ENCODE assay signal across 8 cellular contexts in genomic region chr7:151876112-151876898, GRCh38. TPM values are rescaled to one million over a fixed set of nuclear protein-coding genes. Genes with fewer than 3 reads are reported as not detected.
DNase-seq lines count a peak whose midpoint lies in the region; ATAC-seq and TF ChIP-seq lines count a peak whose summit lies in the region.

No MANE protein-coding gene starts in this region.

- no peaks in the 10 kb centered on the region for H3K9me3 Mint-ChIP-seq in WTC11

- DNase-seq in GM13976 (ENCODE audit: low spot score) (peak; percentile 66), MG63 (peak; percentile 32), WTC11 (ENCODE audit: low spot score) (peak; percentile 70), breast epithelium (ENCODE audit: low spot score in 2 of 2) (peak; percentile 73 to 82), kidney epithelial cell (ENCODE audit: low read depth) (no peak)
- peak; percentile 82 for DNase-seq in stimulated activated CD4-positive, alpha-beta T cell treated with anti-CD3 and anti-CD28 coated beads, Interleukin-15, amount 100 ng/mL, for 24 hours

- peak overlapping the region; percentile 94 to 97 for H3K27ac ChIP-seq in breast epithelium

- peaks cover 42% of the 10 kb centered on the region for H3K27me3 Mint-ChIP-seq in WTC11 (ENCODE audit: low read depth)

- no peaks in the 10 kb centered on the region for H3K4me1 ChIP-seq in breast epithelium

- intact Hi-C loops in breast epithelium (cut with DNase I; ENCODE audit: low total_unique reads), result no loop called here

- peaks cover 8% of the 10 kb centered on the region for H3K4me1 Mint-ChIP-seq in WTC11

- no peaks in the 10 kb centered on the region for H3K9me3 ChIP-seq in MG63
- H3K9me3 ChIP-seq in breast epithelium, result no peaks in the 10 kb centered on the region

- TF ChIP-seq POLR2A in breast epithelium (IDR thresholded peaks at IDR 0.05), result no peak

- CTCF ChIA-PET in WTC11 (lab: Charles Lee), result interaction anchor here (0.7 to 3.1 kb wide), 5 partner anchors 10 to 93 kb away, joined by 3 to 19 read pairs (median 3); no protein-coding TSS in a partner anchor

- peaks cover 6% of the 10 kb centered on the region for H3K27me3 ChIP-seq in MG63
- no peaks in the 10 kb centered on the region for H3K27me3 ChIP-seq in breast epithelium
- peaks cover 38% of the 10 kb centered on the region for H3K27me3 ChIP-seq in kidney epithelial cell (ENCODE audit: control insufficient read depth, insufficient read depth, low read length)

- no peak overlapping the region for H3K27ac Mint-ChIP-seq in WTC11

- no peaks in the 10 kb centered on the region for H3K36me3 ChIP-seq in MG63
- no peaks in the 10 kb centered on the region for H3K36me3 ChIP-seq in breast epithelium
- H3K36me3 ChIP-seq in kidney epithelial cell (ENCODE audit: control insufficient read depth, insufficient read depth, low read length), result no peaks in the 10 kb centered on the region

- POLR2A ChIA-PET in WTC11 (lab: Charles Lee), result no interaction called here

- peak; percentile 53 for ATAC-seq in WTC11
- ATAC-seq in HG03039 (IDR thresholded peaks at IDR 0.05; ENCODE audit: unreplicated experiment), result no peak
- no peak for ATAC-seq in GM18517 (IDR thresholded peaks at IDR 0.05; ENCODE audit: unreplicated experiment)

- TF ChIP-seq CTCF in GM13976 (IDR thresholded peaks at IDR 0.05; ENCODE audit: borderline replicate concordance, control extremely low read depth, extremely low read depth, insufficient read depth, missing control alignments) (no peak), WTC11 (IDR thresholded peaks at IDR 0.05) (no peak), breast epithelium (IDR thresholded peaks at IDR 0.05) (no peak), kidney epithelial cell (IDR thresholded peaks at IDR 0.05; ENCODE audit: insufficient read depth, low read length, poor library complexity, severe bottlenecking) (no peak)

- H3K4me3 Mint-ChIP-seq in WTC11, result peak overlapping the region; percentile 86

- no peaks in the 10 kb centered on the region for H3K36me3 Mint-ChIP-seq in WTC11

- H3K4me3 ChIP-seq in MG63 (peak overlapping the region; percentile 46), breast epithelium (peak overlapping the region; percentile 72 to 96 (median 91)), kidney epithelial cell (ENCODE audit: low read depth, low read length) (peak overlapping the region; percentile 52)

- in situ Hi-C loops in GM13976 (cut with MboI; ENCODE audit: low sequenced_read_pairs, unreplicated experiment), result no loop called here

TF ChIP-seq in WTC11, 78 proteins besides CTCF, POLR2A, EP300 and RAD21:
- TF ChIP-seq ARID4B (CRISPR knock-in tag; IDR thresholded peaks at IDR 0.05; ENCODE audit: borderline replicate concordance) (peak; percentile 55; the same call in 1 of the 2 replicates), SP1 (CRISPR knock-in tag; conservative IDR thresholded peaks at IDR 0.05) (peak; percentile 37; the same call in 1 of the 2 replicates), RELA (CRISPR knock-in tag; IDR thresholded peaks at IDR 0.05; ENCODE audit: borderline replicate concordance) (no peak), FOXP4 (CRISPR knock-in tag; IDR thresholded peaks at IDR 0.05) (peak; percentile 72; the same call in 1 of the 2 replicates), ETV6 (CRISPR knock-in tag; IDR thresholded peaks at IDR 0.05) (peak; percentile 39; the same call in 1 of the 2 replicates), ZNF423 (CRISPR knock-in tag; IDR thresholded peaks at IDR 0.05) (peak; percentile 18), STAT6 (CRISPR knock-in tag; conservative IDR thresholded peaks at IDR 0.05; ENCODE audit: low read depth) (no peak), TEAD1 (CRISPR knock-in tag; IDR thresholded peaks at IDR 0.05) (peak; percentile 75; the same call in 1 of the 2 replicates), MAX (CRISPR knock-in tag; IDR thresholded peaks at IDR 0.05) (peak; percentile 14; the same call in 1 of the 2 replicates), ZBTB43 (CRISPR knock-in tag; IDR thresholded peaks at IDR 0.05) (peak; percentile 75), FOXK1 (CRISPR knock-in tag; IDR thresholded peaks at IDR 0.05) (0 out of 2 replicates have a peak, but pooled peaks have one; percentile 43), NR3C1 (CRISPR knock-in tag; conservative IDR thresholded peaks at IDR 0.05; ENCODE audit: low read depth) (no peak)

RNA-seq across cellular contexts. Expression of gene PRKAG2, which starts 0.6 kb away (rescaled TPM):
- 15.2 and 17.7 TPM in 2 replicates for total RNA-seq in MG63 (2014; rRNA removed; shearing (Covaris generic); ENCODE audit: low replicate concordance)
- 14.7 to 20.3 TPM (median 17.0 TPM) in 3 replicates for total RNA-seq in WTC11 (2021)
- 10 to 100 TPM; 32.3 to 56.6 (median 34.4) TPM for total RNA-seq in breast epithelium
- total RNA-seq in kidney epithelial cell, result 21.1 and 25.7 TPM in 2 replicates
